In the genomic region with DNA sequence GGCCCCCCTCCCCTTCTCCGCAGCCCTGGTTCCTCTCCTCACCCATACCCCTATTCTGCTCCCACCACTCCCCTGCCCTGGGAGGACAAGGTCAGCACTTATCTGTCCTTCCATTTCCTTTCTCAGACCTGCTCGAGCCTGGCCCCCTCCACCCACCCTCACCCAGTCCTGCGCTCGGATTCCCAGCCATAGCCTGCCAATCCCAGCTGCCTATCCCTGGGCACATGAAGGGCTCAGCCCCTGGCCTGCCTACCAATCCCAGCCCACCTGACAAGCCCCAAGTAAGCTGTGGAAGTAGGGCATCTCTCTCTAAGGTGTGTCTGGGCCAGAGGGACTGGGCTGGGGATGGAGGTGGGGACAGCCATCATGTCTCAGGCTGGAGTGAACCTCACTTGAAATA, we compare ENCODE assay signal across 10 cellular contexts. TPM values are rescaled to one million over a fixed set of nuclear protein-coding genes. Genes with fewer than 3 reads are reported as not detected.
DNase-seq lines count a peak whose midpoint lies in the region; FAIRE-seq and TF ChIP-seq lines count a peak whose summit lies in the region.
"Had no signal": no experiment of that assay in that cellular context is flagged by ENCODE, and none has a peak within 500 bp of the region (broad histone marks: within the 10 kb centered on the region; RNA-seq: fewer than 3 reads in every experiment).

No MANE protein-coding gene starts in this region.

- H3K4me1 Mint-ChIP-seq in neural progenitor cell, result peaks cover 92% of the 10 kb centered on the region
- peaks cover 2 to 8% (median 6%) of the 10 kb centered on the region in 4 donors for H3K4me1 Mint-ChIP-seq in CD4-positive, alpha-beta memory T cell

- dilution Hi-C loops in mammary epithelial cell (cut with HindIII; ENCODE audit: low sequenced_read_pairs), result no loop called here

- H3K9me3 ChIP-seq in HUES48 (ENCODE audit: control insufficient read depth, insufficient read depth, low read length) (no peaks in the 10 kb centered on the region), mammary epithelial cell (replicated peaks; ENCODE audit: insufficient read depth, low read length) (no peaks in the 10 kb centered on the region), neural progenitor cell (ENCODE audit: low read depth) (no peaks in the 10 kb centered on the region)
- no peaks in the 10 kb centered on the region for H3K9me3 ChIP-seq in CD4-positive, alpha-beta memory T cell (ENCODE audit: control insufficient read depth in 1 of 2, low read length in 2 of 2)

- peaks cover 44% of the 10 kb centered on the region for H3K79me2 ChIP-seq in mammary epithelial cell (ENCODE audit: insufficient read depth, low read length)
- peaks cover 46% of the 10 kb centered on the region for H3K79me2 ChIP-seq in neural progenitor cell (ENCODE audit: low read depth)

- peak overlapping the region; percentile 89 for H3K4me3 Mint-ChIP-seq in neural progenitor cell
- H3K4me3 Mint-ChIP-seq in CD4-positive, alpha-beta memory T cell, result no peak overlapping the region
- H3K4me3 Mint-ChIP-seq: immature natural killer cell had no signal

- H3K9ac ChIP-seq in HUES48 (ENCODE audit: low read depth, low read length), result no peak overlapping the region; the same call in 1 of the 2 replicates
- peak overlapping the region; percentile 62 for H3K9ac ChIP-seq in mammary epithelial cell (ENCODE audit: insufficient read depth, low read length)
- H3K9ac ChIP-seq in neural progenitor cell, result no peak overlapping the region

- DNase-seq in mammary epithelial cell (peak; percentile 59), neural progenitor cell (ENCODE audit: low spot score) (peak; percentile 26), RCC 7860 (ENCODE audit: low spot score) (no peak), NOMO-1 (lab: John Stamatoyannopoulos, UW; ENCODE audit: unreplicated experiment in 2 of 2) (no peak)
- no peak for DNase-seq in CD4-positive, alpha-beta memory T cell
- DNase-seq: immature natural killer cell, NCI-H1092 had no signal

- peak overlapping the region; percentile 95 for H3K27ac ChIP-seq in HUES48 (ENCODE audit: low read depth, low read length)
- H3K27ac ChIP-seq in mammary epithelial cell (ENCODE audit: insufficient read depth, low read depth, low read length), result peak overlapping the region; percentile 91
- H3K27ac ChIP-seq in neural progenitor cell, result peak overlapping the region; percentile 87
- no peak overlapping the region for H3K27ac ChIP-seq in CD4-positive, alpha-beta memory T cell (ENCODE audit: low read depth, low read length)

- H3K27me3 ChIP-seq in HUES48 (ENCODE audit: control insufficient read depth, insufficient read depth, low read length) (peaks cover 15% of the 10 kb centered on the region), mammary epithelial cell (ENCODE audit: insufficient read depth, low read length) (peaks cover 5% of the 10 kb centered on the region), neural progenitor cell (no peaks in the 10 kb centered on the region)
- peaks cover 30% of the 10 kb centered on the region for H3K27me3 ChIP-seq in CD4-positive, alpha-beta memory T cell (ENCODE audit: insufficient read depth, low read length)

- H3K4me2 ChIP-seq in mammary epithelial cell (ENCODE audit: insufficient read depth, low read depth, low read length), result peak overlapping the region; percentile 71
- peak overlapping the region; percentile 72 for H3K4me2 ChIP-seq in neural progenitor cell

- CTCF ChIA-PET in mammary epithelial cell (lab: Charles Lee; ENCODE audit: low non-redundant PET), result no interaction called here
- CTCF ChIA-PET in CD4-positive, alpha-beta memory T cell (lab: Charles Lee; ENCODE audit: partially characterized antibody), result no interaction called here

- peaks cover 92% of the 10 kb centered on the region for H3F3A ChIP-seq in neural progenitor cell (ENCODE audit: low read depth)

- in situ Hi-C loops in mammary epithelial cell (cut with MboI; ENCODE audit: low sequenced_read_pairs in 2 of 2), result no loop called here

- H3K4me3 ChIP-seq in HUES48 (ENCODE audit: low read depth, low read length) (peak overlapping the region; percentile 45), mammary epithelial cell (replicated peaks in 1 of 3; ENCODE audit: insufficient read depth in 1 of 3, low read depth in 2 of 3, low read length in 3 of 3) (peak overlapping the region in 2 of 3 experiments; percentile 20 to 76), neural progenitor cell (peak overlapping the region; percentile 37)
- no peak overlapping the region for H3K4me3 ChIP-seq in CD4-positive, alpha-beta memory T cell (ENCODE audit: low read length in 2 of 2)

- TF ChIP-seq CTCF in mammary epithelial cell (conservative IDR thresholded peaks at IDR 0.05 in 1 of 2, IDR thresholded peaks at IDR 0.05 in 1 of 2; ENCODE audit: extremely low read depth in 1 of 2, insufficient read depth in 1 of 2, low read depth in 1 of 2, low read length in 2 of 2) (no peak), neural progenitor cell (IDR thresholded peaks at IDR 0.05) (no peak)

- H3K9me3 Mint-ChIP-seq in neural progenitor cell, result no peaks in the 10 kb centered on the region
- H3K9me3 Mint-ChIP-seq in CD4-positive, alpha-beta memory T cell, result peaks cover 0 to 2% (median 0%) of the 10 kb centered on the region in 8 donors
- H3K9me3 Mint-ChIP-seq: immature natural killer cell had no signal

- no TSS peak for BruUV-seq in mammary epithelial cell (replicated peaks; lab: Mats Ljungman, UMichigan)

- H2AFZ ChIP-seq in mammary epithelial cell (ENCODE audit: low read depth, low read length) (peak overlapping the region; percentile 77), neural progenitor cell (replicated peaks) (no peak overlapping the region)

- H4K20me1 ChIP-seq in mammary epithelial cell (ENCODE audit: insufficient read depth, low read length), result no peaks in the 10 kb centered on the region
- peaks cover 75% of the 10 kb centered on the region for H4K20me1 ChIP-seq in neural progenitor cell (ENCODE audit: low read depth)

- H3K27me3 Mint-ChIP-seq in neural progenitor cell (ENCODE audit: insufficient read depth, low read depth), result peaks cover 9% of the 10 kb centered on the region
- peaks cover 21 to 45% of the 10 kb centered on the region in 2 donors for H3K27me3 Mint-ChIP-seq in CD4-positive, alpha-beta memory T cell

- no peaks in the 10 kb centered on the region for H3K36me3 ChIP-seq in HUES48 (ENCODE audit: control insufficient read depth, insufficient read depth, low read length)
- no peaks in the 10 kb centered on the region for H3K36me3 ChIP-seq in mammary epithelial cell (ENCODE audit: insufficient read depth, low read length)
- H3K36me3 ChIP-seq in neural progenitor cell, result no peaks in the 10 kb centered on the region
- H3K36me3 ChIP-seq in CD4-positive, alpha-beta memory T cell (ENCODE audit: insufficient read depth, low read length), result no peaks in the 10 kb centered on the region

- 0% methylated on average over 3 of the region's 4 CpGs for WGBS in mammary epithelial cell (ENCODE audit: low coverage, missing lambda C conversion rate)

- intact Hi-C loops in mammary epithelial cell (cut with micrococcal nuclease), result loop anchor here (1.0 kb wide), 1 partner anchor 28 kb away; no protein-coding TSS in a partner anchor
- intact Hi-C loops in CD4-positive, alpha-beta memory T cell (cut with micrococcal nuclease), result no loop called here

- peak overlapping the region; percentile 84 for H3K27ac Mint-ChIP-seq in neural progenitor cell
- no peak overlapping the region for H3K27ac Mint-ChIP-seq in CD4-positive, alpha-beta memory T cell
- H3K27ac Mint-ChIP-seq: immature natural killer cell had no signal

- FAIRE-seq in RCC 7860 (lab: Jason Lieb, UNC), result no peak
- FAIRE-seq: GM12892 had no signal

- H3K36me3 Mint-ChIP-seq in neural progenitor cell, result peaks cover 6% of the 10 kb centered on the region
- H3K36me3 Mint-ChIP-seq in CD4-positive, alpha-beta memory T cell, result no peaks in the 10 kb centered on the region
- H3K36me3 Mint-ChIP-seq: immature natural killer cell had no signal

- POLR2A ChIA-PET in CD4-positive, alpha-beta memory T cell (lab: Charles Lee; ENCODE audit: partially characterized antibody), result interaction anchor here (0.9 kb wide), 1 partner anchor 9 kb away, joined by 3 read pairs; no protein-coding TSS in a partner anchor

- H3K4me1 ChIP-seq in HUES48 (ENCODE audit: control insufficient read depth, insufficient read depth, low read length), result peaks cover 80% of the 10 kb centered on the region
- H3K4me1 ChIP-seq in mammary epithelial cell (ENCODE audit: insufficient read depth, low read length), result peaks cover 46% of the 10 kb centered on the region
- H3K4me1 ChIP-seq in neural progenitor cell, result peaks cover 92% of the 10 kb centered on the region
- H3K4me1 ChIP-seq in CD4-positive, alpha-beta memory T cell (ENCODE audit: insufficient read depth, low read length), result peaks cover 9% of the 10 kb centered on the region

RNA-seq across cellular contexts. Expression of a gene that starts 5.4 kb away (rescaled TPM):
- total RNA-seq in mammary epithelial cell, result 1 to 10 TPM; 1.6 to 2.5 TPM
- 1.8 TPM for polyA plus RNA-seq in mammary epithelial cell
- polyA minus RNA-seq in mammary epithelial cell, result 4.4 TPM
- 13.9 and 25.7 TPM in 2 replicates for total RNA-seq in neural progenitor cell (ENCODE audit: low replicate concordance)
- total RNA-seq in CD4-positive, alpha-beta memory T cell, result under 1 TPM; 0.42 to 0.44 TPM
- polyA plus RNA-seq in CD4-positive, alpha-beta memory T cell, result not detected
- polyA plus RNA-seq: immature natural killer cell had no signal

RNA-seq across cellular contexts. Expression of a gene that starts 28.6 kb away (rescaled TPM):
- total RNA-seq in mammary epithelial cell (1 to 10 TPM; 3.2 to 5.2 TPM), neural progenitor cell (ENCODE audit: low replicate concordance) (15.0 and 79.0 TPM in 2 replicates)
- polyA plus RNA-seq in mammary epithelial cell, result 4.6 TPM
- 2.8 TPM for polyA minus RNA-seq in mammary epithelial cell
- 1 to 10 TPM in 1 of 2 experiments, not detected in 1; 1.3 TPM for total RNA-seq in CD4-positive, alpha-beta memory T cell
- polyA plus RNA-seq in CD4-positive, alpha-beta memory T cell, result not detected
- total RNA-seq: T-helper 2 cell treated with Interferon-gamma antibody and Interleukin-4, amounts not matched to agents 100 ng/mL and 5 ng/mL, for 36 hours had no signal
- polyA plus RNA-seq: immature natural killer cell had no signal

RNA-seq across cellular contexts. Expression of a gene that starts 54.0 kb away (rescaled TPM):
- total RNA-seq in mammary epithelial cell (10 to 100 TPM; 23.2 to 28.6 TPM), neural progenitor cell (ENCODE audit: low replicate concordance) (14.1 and 25.5 TPM in 2 replicates)
- polyA plus RNA-seq in mammary epithelial cell, result 24.6 TPM
- polyA minus RNA-seq in mammary epithelial cell, result 57.9 TPM
- total RNA-seq in CD4-positive, alpha-beta memory T cell, result 1 to 10 TPM in 1 of 2 experiments, under 1 TPM in 1; 0.78 to 1.3 TPM
- under 1 TPM; 0.25 to 0.76 TPM for polyA plus RNA-seq in CD4-positive, alpha-beta memory T cell

Comparison
In these comparisons a context has a peak if more than half of its experiments do, and no peak if none do; other contexts are left out.
1. H3K4me3 ChIP-seq: peak in HUES48 (single experiment), mammary epithelial cell (2 of 3) and neural progenitor cell (single experiment); none in CD4-positive, alpha-beta memory T cell (0 of 2).
2. DNase-seq: peak in mammary epithelial cell (single experiment) and neural progenitor cell (single experiment); none in RCC 7860 (single experiment), NOMO-1 (0 of 2) and CD4-positive, alpha-beta memory T cell (0 of 5).